8 cellular contexts compared by ENCODE assay signal in the genomic region with DNA sequence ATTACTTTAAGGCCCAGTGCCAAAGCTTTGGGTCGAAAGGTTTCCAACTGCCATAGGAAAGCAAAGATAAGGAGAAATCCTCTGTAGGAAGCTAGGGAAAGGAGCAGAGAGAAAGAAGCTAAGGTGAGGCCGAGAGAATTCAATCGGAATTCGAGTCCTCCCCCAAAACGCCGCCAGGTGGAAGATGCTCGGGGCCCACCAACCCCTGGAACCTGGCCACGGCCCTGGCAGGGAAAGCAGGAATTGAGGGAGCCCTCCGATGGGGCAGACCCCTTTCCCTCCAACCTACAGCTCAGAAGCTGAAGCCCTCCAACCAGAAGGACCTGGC. TPM values are rescaled to one million over a fixed set of nuclear protein-coding genes. Genes with fewer than 3 reads are reported as not detected.
A peak's percentile ranks its signal among the peaks of the same experiment; 100 is the strongest.
DNase-seq lines count a peak whose midpoint lies in the region; ATAC-seq and TF ChIP-seq lines count a peak whose summit lies in the region.

No MANE protein-coding gene starts in this region.

- peak overlapping the region; percentile 96 to 99 for H3K27ac ChIP-seq in ascending aorta
- H3K27ac ChIP-seq in upper lobe of left lung = peak overlapping the region; percentile 92 to 99 (median 96)

- DNase-seq in HuH-7 (ENCODE audit: low spot score) (peak; percentile 32), ascending aorta (ENCODE audit: low spot score in 2 of 2) (no peak), lower leg skin (ENCODE audit: low spot score in 2 of 2) (no peak), upper lobe of left lung (no peak)
- DNase-seq in stimulated activated CD4-positive, alpha-beta T cell treated with anti-CD3 and anti-CD28 coated beads, Interleukin-4, amount 100 ng/mL, for 24 hours = no peak

- TF ChIP-seq CTCF in ascending aorta (IDR thresholded peaks at IDR 0.05) = no peak
- no peak for TF ChIP-seq CTCF in lower leg skin (IDR thresholded peaks at IDR 0.05)
- peak in 2 of 6 experiments; percentile 15 to 45 for TF ChIP-seq CTCF in upper lobe of left lung (IDR thresholded peaks at IDR 0.05)

- intact Hi-C loops in ascending aorta (cut with DNase I) = loop anchor here (1.0 kb wide), 3 partner anchors 21 to 92 kb away; partner anchors contain the start of genes CGRRF1 and CNIH1
- intact Hi-C loops in lower leg skin (cut with DNase I; ENCODE audit: low total_unique reads) = no loop called here

- peak; percentile 36 for ATAC-seq in GM18511 (IDR thresholded peaks at IDR 0.05; ENCODE audit: unreplicated experiment)
- ATAC-seq in upper lobe of left lung (ENCODE audit: low FRiP score in 2 of 2) = no peak
- ATAC-seq in GM19035 (IDR thresholded peaks at IDR 0.05; ENCODE audit: unreplicated experiment) = no peak
- no peak for ATAC-seq in GM19467 (IDR thresholded peaks at IDR 0.05; ENCODE audit: unreplicated experiment)

- H3K4me3 ChIP-seq in ascending aorta (peak overlapping the region; percentile 74 to 84), lower leg skin (ENCODE audit: low read depth, poor library complexity, severe bottlenecking) (peak overlapping the region; percentile 85), upper lobe of left lung (peak overlapping the region; percentile 61 to 89 (median 82))

- H3K27me3 ChIP-seq in ascending aorta (no peaks in the 10 kb centered on the region), upper lobe of left lung (no peaks in the 10 kb centered on the region)

- H3K36me3 ChIP-seq in ascending aorta (peaks cover 0 to 3% of the 10 kb centered on the region in 2 donors), upper lobe of left lung (peaks cover 0 to 2% (median under 1%) of the 10 kb centered on the region in 4 donors)

- no peaks in the 10 kb centered on the region for H3K9me3 ChIP-seq in ascending aorta
- no peaks in the 10 kb centered on the region for H3K9me3 ChIP-seq in upper lobe of left lung

- no peak for TF ChIP-seq POLR2A in lower leg skin (IDR thresholded peaks at IDR 0.05)
- no peak for TF ChIP-seq POLR2A in upper lobe of left lung (IDR thresholded peaks at IDR 0.05)

- no peak for TF ChIP-seq EP300 in upper lobe of left lung (IDR thresholded peaks at IDR 0.05)

- 0 to 1% methylated on average over 8 to 9 of the region's 9 CpGs for WGBS in lower leg skin, 2 donors
- WGBS in upper lobe of left lung, 2 donors = 1 to 2% methylated on average over 8 to 9 of the region's 9 CpGs

- peaks cover 0 to 22% of the 10 kb centered on the region in 2 donors for H3K4me1 ChIP-seq in ascending aorta
- H3K4me1 ChIP-seq in upper lobe of left lung = peaks cover 14 to 34% (median 30%) of the 10 kb centered on the region in 4 donors

RNA-seq across cellular contexts. Expression of gene GMFB, which starts 0.5 kb away (rescaled TPM):
- total RNA-seq in ascending aorta (27.5 TPM), lower leg skin (10 to 100 TPM; 15.9 to 23.0 (median 19.1) TPM), upper lobe of left lung (10 to 100 TPM; 18.0 to 72.4 (median 43.9) TPM)

RNA-seq across cellular contexts. Expression of gene CGRRF1, which starts 21.4 kb away (rescaled TPM):
- total RNA-seq in ascending aorta (1.2 TPM), lower leg skin (10 to 100 TPM in 2 of 4 donors, 1 to 10 TPM in 2; 5.7 to 14.0 (median 10.2) TPM), upper lobe of left lung (10 to 100 TPM in 4 of 6 donors, 1 to 10 TPM in 2; 2.1 to 24.0 (median 16.7) TPM)

RNA-seq across cellular contexts. Expression of gene CNIH1, which starts 47.1 kb away (rescaled TPM):
- total RNA-seq in ascending aorta (173 TPM), lower leg skin (10 to 100 TPM; 59.6 to 92.2 (median 75.8) TPM), upper lobe of left lung (100 to 1,000 TPM in 1 of 6 donors, 10 to 100 TPM in 5; 37.7 to 105 (median 57.9) TPM)
